Comparison of ENCODE assay signal across 21 cellular contexts in genomic region chr10:73287441-73287840, GRCh38.
"Had no signal": no experiment of that assay in that cellular context is flagged by ENCODE, and none has a peak within 500 bp of the region (broad histone marks: within the 10 kb centered on the region; RNA-seq: fewer than 3 reads in every experiment).

No MANE protein-coding gene starts in this region.

- ATAC-seq: activated T-cell treated with anti-CD3 and anti-CD28 coated beads, Interleukin-2, amount 50 U/mL, for 4 hours; gastroesophageal sphincter; pancreas; psoas muscle; stimulated activated naive CD8-positive, alpha-beta T cell treated with anti-CD3 and anti-CD28 coated beads, Interleukin-15, amount 100 ng/mL, for 72 hours had no signal

- H3K36me3 ChIP-seq: pancreas, right atrium auricular region had no signal

- H3K27me3 ChIP-seq: gastroesophageal sphincter, pancreas, right atrium auricular region, tibial nerve had no signal

- DNase-seq: activated CD4-positive, alpha-beta T cell treated with anti-CD3 and anti-CD28 coated beads for 1 hour; activated CD4-positive, alpha-beta T cell treated with anti-CD3 and anti-CD28 coated beads, Interleukin-2, amount 50 U/mL, for 4 hours; activated CD8-positive, alpha-beta memory T cell treated with anti-CD3 and anti-CD28 coated beads for 24 hours; activated CD8-positive, alpha-beta memory T cell treated with anti-CD3 and anti-CD28 coated beads, Interleukin-2, amount 50 U/mL, for 48 hours; activated naive CD4-positive, alpha-beta T cell treated with anti-CD3 and anti-CD28 coated beads for 36 hours; activated T-cell treated with anti-CD3 and anti-CD28 coated beads, Interleukin-2, amount 50 U/mL, for 4 hours; amygdala; cerebellar nuclear complex; endodermal cell; head of caudate nucleus; hypothalamus; nephron progenitor cell; pancreas; psoas muscle; stimulated activated CD4-positive, alpha-beta T cell treated with anti-CD3 and anti-CD28 coated beads, Interleukin-12 subunit alpha, Interleukin-12 subunit beta, amount 100 ng/mL, for 4 hours; stimulated activated CD4-positive, alpha-beta T cell treated with anti-CD3 and anti-CD28 coated beads, Interleukin-1b, Interleukin-23, amount 100 ng/mL, for 48 hours; stimulated activated naive CD8-positive, alpha-beta T cell treated with anti-CD3 and anti-CD28 coated beads, Interleukin-15, amount 100 ng/mL, for 72 hours had no signal

- H3K4me1 ChIP-seq: gastroesophageal sphincter, pancreas, psoas muscle, right atrium auricular region, tibial nerve had no signal

- H3K27ac ChIP-seq: coronary artery, gastroesophageal sphincter, pancreas, psoas muscle, right atrium auricular region, tibial nerve had no signal

- H3K9me3 ChIP-seq: gastroesophageal sphincter, pancreas, psoas muscle, tibial nerve had no signal

- H3K4me3 ChIP-seq: coronary artery, gastroesophageal sphincter, pancreas, psoas muscle, right atrium auricular region, tibial nerve had no signal
